ENCODE assay signal across 8 cellular contexts in genomic region chr7:129501760-129502707, GRCh38. TPM values are rescaled to one million over a fixed set of nuclear protein-coding genes. Genes with fewer than 3 reads are reported as not detected.
A peak's percentile ranks its signal among the peaks of the same experiment; 100 is the strongest.
DNase-seq lines count a peak whose midpoint lies in the region; ATAC-seq and TF ChIP-seq lines count a peak whose summit lies in the region.

SMKR1 (plus strand) TSS chr7:129502531; CDS start chr7:129502825, 294 bp downstream.

- in situ Hi-C loops in gastrocnemius medialis (cut with MboI; ENCODE audit: low sequenced_read_pairs in 4 of 4) = no loop called here

- intact Hi-C loops in gastrocnemius medialis (cut with DNase I; ENCODE audit: low total_unique reads) = loop anchor here (10.0 kb wide), 1 partner anchor 143 kb away; no protein-coding TSS in a partner anchor

- H3K4me3 ChIP-seq in GM12875 (ENCODE audit: low read depth, low read length) (peak within 1 kb of the TSS; percentile 70), iPS DF 6.9 (ENCODE audit: low read length) (peak within 1 kb of the TSS; percentile 91; the same call in 1 of the 2 replicates), gastrocnemius medialis (peak within 1 kb of the TSS; percentile 48 to 66 (median 60))

- H3K27ac ChIP-seq in iPS DF 6.9 (ENCODE audit: low read length) = no peak within 1 kb of the TSS
- no peak within 1 kb of the TSS for H3K27ac ChIP-seq in gastrocnemius medialis

- POLR2A ChIA-PET in HEK293T (lab: Yijun Ruan, JAX) = no interaction called here
- POLR2A ChIA-PET in T-cell (lab: Charles Lee) = interaction anchor here in 1 of 2 donors (0.7 kb wide), 1 partner anchor 68 kb away, joined by 5 read pairs; the partner anchor contains the start of gene STRIP2

- no peaks in the 10 kb centered on the region for H3K4me1 ChIP-seq in iPS DF 6.9 (ENCODE audit: control insufficient read depth, insufficient read depth, low read length)
- peaks cover 0 to 7% of the 10 kb centered on the region in 2 donors for H3K4me1 ChIP-seq in gastrocnemius medialis

- TF ChIP-seq POLR2A in gastrocnemius medialis (IDR thresholded peaks at IDR 0.05) = no peak

- H3K27me3 ChIP-seq in iPS DF 6.9 (ENCODE audit: control insufficient read depth, insufficient read depth, low read length) (peaks cover 2% of the 10 kb centered on the region; the same call in 1 of the 2 replicates), gastrocnemius medialis (no peaks in the 10 kb centered on the region)

- peak; percentile 85 for DNase-seq in HEK293T (ENCODE audit: extremely low spot score)
- peak; percentile 97 for DNase-seq in NAMALWA (ENCODE audit: low spot score)
- DNase-seq in T-cell = peak; percentile 80 to 96 (median 92)
- DNase-seq in amygdala (lab: John Stamatoyannopoulos, UW) = peak in 47 of 56 donors; percentile 3 to 74 (median 34)
- DNase-seq in iPS DF 6.9 (ENCODE audit: low read depth, low spot score) = no peak
- DNase-seq in gastrocnemius medialis = peak; percentile 17 to 28
- no peak for DNase-seq in amniotic stem cell (lab: John Stamatoyannopoulos, UW)

- no peaks in the 10 kb centered on the region for H3K9me3 Mint-ChIP-seq in T-cell

- no CpG with 5 or more reads among the region's 89 CpGs for WGBS in iPS DF 6.9 (ENCODE audit: insufficient coverage, insufficient read length)

- H3K27ac Mint-ChIP-seq in T-cell = peak within 1 kb of the TSS; percentile 77

- H3K4me3 Mint-ChIP-seq in T-cell = peak within 1 kb of the TSS; percentile 76 to 87 (median 80)

- CTCF ChIA-PET in HEK293T (lab: Yijun Ruan, JAX) = interaction anchor here (0.6 kb wide), 1 partner anchor 279 kb away, joined by 5 read pairs; no protein-coding TSS in a partner anchor
- CTCF ChIA-PET in T-cell (lab: Charles Lee) = no interaction called here

- H3K36me3 ChIP-seq in iPS DF 6.9 (ENCODE audit: control insufficient read depth, insufficient read depth, low read length) (no peaks in the 10 kb centered on the region), gastrocnemius medialis (no peaks in the 10 kb centered on the region)

- peaks cover 12 to 24% (median 15%) of the 10 kb centered on the region in 3 donors for H3K4me1 Mint-ChIP-seq in T-cell

- no peak for TF ChIP-seq CTCF in GM12875 (IDR thresholded peaks at IDR 0.05; ENCODE audit: borderline replicate concordance, insufficient read depth, low read depth, low read length)
- TF ChIP-seq CTCF in gastrocnemius medialis (IDR thresholded peaks at IDR 0.05 in 4 of 5, conservative IDR thresholded peaks at IDR 0.05 in 1 of 5) = no peak

- ATAC-seq in T-cell (replicated peaks in 1 of 4) (peak; percentile 97 to 98 (median 98)), gastrocnemius medialis (peak; percentile 62 to 69)

- H3K36me3 Mint-ChIP-seq in T-cell = no peaks in the 10 kb centered on the region

- H3K9me3 ChIP-seq in iPS DF 6.9 (ENCODE audit: control insufficient read depth, insufficient read depth, low read length) (no peaks in the 10 kb centered on the region), gastrocnemius medialis (no peaks in the 10 kb centered on the region)

- no peaks in the 10 kb centered on the region for H3K27me3 Mint-ChIP-seq in T-cell

TF ChIP-seq in HEK293T, 16 proteins besides CTCF, POLR2A, EP300 and RAD21:
- no peak for TF ChIP-seq SUZ12 (IDR thresholded peaks at IDR 0.05)
- TF ChIP-seq FOXK2 (IDR thresholded peaks at IDR 0.05) = no peak
- no peak for TF ChIP-seq ELF4 (IDR thresholded peaks at IDR 0.05)
- TF ChIP-seq ZNF384 (IDR thresholded peaks at IDR 0.05) = peak; percentile 80
- TF ChIP-seq ARNT (IDR thresholded peaks at IDR 0.05) = no peak
- no peak for TF ChIP-seq BHLHE40 (IDR thresholded peaks at IDR 0.05; ENCODE audit: borderline replicate concordance)
- TF ChIP-seq LEF1 (IDR thresholded peaks at IDR 0.05; ENCODE audit: borderline replicate concordance) = 0 out of 2 replicates have a peak, but pooled peaks have one; percentile 58

RNA-seq across cellular contexts. Expression of gene SMKR1, which starts in this region (rescaled TPM):
- total RNA-seq in T-cell (1 to 10 TPM; 1.3 to 3.6 (median 2.2) TPM), gastrocnemius medialis (not detected)

Comparison
In these comparisons a context has a peak if more than half of its experiments do, and no peak if none do; other contexts are left out.
1. Peak in DNase-seq, ATAC-seq and H3K4me3 ChIP-seq in gastrocnemius medialis; RNA of the gene not detected or under 1 TPM.
2. DNase-seq: peak in HEK293T (single experiment), NAMALWA (single experiment), T-cell (34 of 34) and amygdala (47 of 56); none in iPS DF 6.9 (single experiment) and amniotic stem cell (single experiment).
3. Peak in every context shown above with its lines, with median percentiles within 50 percentile points of each other: H3K4me3 ChIP-seq.